In the genomic region with DNA sequence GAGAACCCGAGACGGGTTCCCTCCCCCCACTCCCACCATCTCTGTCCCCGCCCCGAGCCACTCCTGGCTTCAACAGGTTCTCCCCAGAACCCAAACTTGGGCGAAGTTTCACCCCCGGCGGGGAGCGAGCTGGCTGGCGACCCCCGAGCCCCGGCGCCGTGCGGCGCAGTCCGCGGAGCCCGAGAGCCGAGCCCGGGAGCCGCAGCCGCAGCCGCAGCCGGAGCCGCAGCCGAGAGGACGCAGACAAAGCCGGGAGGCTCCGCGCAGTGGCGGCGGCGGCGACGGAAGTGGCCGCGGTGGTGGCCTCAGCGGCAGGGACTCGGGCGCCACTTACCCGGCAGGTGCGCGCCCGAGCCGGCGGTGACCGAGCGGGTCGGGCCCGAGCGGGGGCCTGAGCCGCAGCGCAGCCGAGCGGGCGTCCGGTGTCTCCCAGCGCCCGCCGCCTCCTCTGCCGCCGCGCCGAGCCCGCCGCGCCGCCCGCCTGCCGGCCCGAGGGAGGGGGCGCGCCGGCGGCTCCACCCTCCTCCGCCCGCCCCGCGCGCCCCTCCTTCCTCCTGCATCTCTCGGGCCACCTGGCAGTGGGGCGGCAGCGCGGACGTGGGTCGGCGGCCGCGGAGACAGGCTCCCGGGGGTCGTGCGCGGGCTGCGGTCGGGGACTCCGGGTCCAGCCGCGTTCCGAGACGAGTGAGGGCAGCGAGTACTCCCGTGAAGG, we compare ENCODE assay signal across 3 cellular contexts.
TF ChIP-seq lines count a peak whose summit lies in the region.

A gene with protein sequence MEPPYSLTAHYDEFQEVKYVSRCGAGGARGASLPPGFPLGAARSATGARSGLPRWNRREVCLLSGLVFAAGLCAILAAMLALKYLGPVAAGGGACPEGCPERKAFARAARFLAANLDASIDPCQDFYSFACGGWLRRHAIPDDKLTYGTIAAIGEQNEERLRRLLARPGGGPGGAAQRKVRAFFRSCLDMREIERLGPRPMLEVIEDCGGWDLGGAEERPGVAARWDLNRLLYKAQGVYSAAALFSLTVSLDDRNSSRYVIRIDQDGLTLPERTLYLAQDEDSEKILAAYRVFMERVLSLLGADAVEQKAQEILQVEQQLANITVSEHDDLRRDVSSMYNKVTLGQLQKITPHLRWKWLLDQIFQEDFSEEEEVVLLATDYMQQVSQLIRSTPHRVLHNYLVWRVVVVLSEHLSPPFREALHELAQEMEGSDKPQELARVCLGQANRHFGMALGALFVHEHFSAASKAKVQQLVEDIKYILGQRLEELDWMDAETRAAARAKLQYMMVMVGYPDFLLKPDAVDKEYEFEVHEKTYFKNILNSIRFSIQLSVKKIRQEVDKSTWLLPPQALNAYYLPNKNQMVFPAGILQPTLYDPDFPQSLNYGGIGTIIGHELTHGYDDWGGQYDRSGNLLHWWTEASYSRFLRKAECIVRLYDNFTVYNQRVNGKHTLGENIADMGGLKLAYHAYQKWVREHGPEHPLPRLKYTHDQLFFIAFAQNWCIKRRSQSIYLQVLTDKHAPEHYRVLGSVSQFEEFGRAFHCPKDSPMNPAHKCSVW (minus strand): TSS at position 450 of the 712 bp plus-strand sequence. CDS start 1,181 bp downstream, outside the sequence.

TF ChIP-seq in HEK293T, 16 proteins besides CTCF, POLR2A, EP300 and RAD21:
- no peak for TF ChIP-seq SP1 (IDR thresholded peaks at IDR 0.05)
- no peak for TF ChIP-seq NFRKB (IDR thresholded peaks at IDR 0.05)
- TF ChIP-seq TARDBP (IDR thresholded peaks at IDR 0.05): no peak

TF ChIP-seq in GM12878, 131 proteins besides CTCF, POLR2A, EP300 and RAD21:
- TF ChIP-seq RB1 (IDR thresholded peaks at IDR 0.05; ENCODE audit: borderline replicate concordance) (no peak), SUZ12 (IDR thresholded peaks at IDR 0.05; ENCODE audit: unreplicated experiment) (peak; percentile 39)
TF ChIP-seq in GM12878: peak in this region for 1.

TF ChIP-seq in neural cell, 6 proteins besides CTCF, POLR2A, EP300 and RAD21:
- TF ChIP-seq, protein P1, sequence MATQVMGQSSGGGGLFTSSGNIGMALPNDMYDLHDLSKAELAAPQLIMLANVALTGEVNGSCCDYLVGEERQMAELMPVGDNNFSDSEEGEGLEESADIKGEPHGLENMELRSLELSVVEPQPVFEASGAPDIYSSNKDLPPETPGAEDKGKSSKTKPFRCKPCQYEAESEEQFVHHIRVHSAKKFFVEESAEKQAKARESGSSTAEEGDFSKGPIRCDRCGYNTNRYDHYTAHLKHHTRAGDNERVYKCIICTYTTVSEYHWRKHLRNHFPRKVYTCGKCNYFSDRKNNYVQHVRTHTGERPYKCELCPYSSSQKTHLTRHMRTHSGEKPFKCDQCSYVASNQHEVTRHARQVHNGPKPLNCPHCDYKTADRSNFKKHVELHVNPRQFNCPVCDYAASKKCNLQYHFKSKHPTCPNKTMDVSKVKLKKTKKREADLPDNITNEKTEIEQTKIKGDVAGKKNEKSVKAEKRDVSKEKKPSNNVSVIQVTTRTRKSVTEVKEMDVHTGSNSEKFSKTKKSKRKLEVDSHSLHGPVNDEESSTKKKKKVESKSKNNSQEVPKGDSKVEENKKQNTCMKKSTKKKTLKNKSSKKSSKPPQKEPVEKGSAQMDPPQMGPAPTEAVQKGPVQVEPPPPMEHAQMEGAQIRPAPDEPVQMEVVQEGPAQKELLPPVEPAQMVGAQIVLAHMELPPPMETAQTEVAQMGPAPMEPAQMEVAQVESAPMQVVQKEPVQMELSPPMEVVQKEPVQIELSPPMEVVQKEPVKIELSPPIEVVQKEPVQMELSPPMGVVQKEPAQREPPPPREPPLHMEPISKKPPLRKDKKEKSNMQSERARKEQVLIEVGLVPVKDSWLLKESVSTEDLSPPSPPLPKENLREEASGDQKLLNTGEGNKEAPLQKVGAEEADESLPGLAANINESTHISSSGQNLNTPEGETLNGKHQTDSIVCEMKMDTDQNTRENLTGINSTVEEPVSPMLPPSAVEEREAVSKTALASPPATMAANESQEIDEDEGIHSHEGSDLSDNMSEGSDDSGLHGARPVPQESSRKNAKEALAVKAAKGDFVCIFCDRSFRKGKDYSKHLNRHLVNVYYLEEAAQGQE (IDR thresholded peaks at IDR 0.05; ENCODE audit: borderline replicate concordance): no peak
- TF ChIP-seq POLR2AphosphoS5 (IDR thresholded peaks at IDR 0.05) (peak; percentile 19), EZH2 (IDR thresholded peaks at IDR 0.05; ENCODE audit: borderline replicate concordance, insufficient read depth, low read length, poor library complexity, severe bottlenecking) (no peak), SMC3 (conservative IDR thresholded peaks at IDR 0.05; ENCODE audit: poor library complexity) (peak; percentile 16), TAF1 (IDR thresholded peaks at IDR 0.05; ENCODE audit: low read depth) (no peak), MXI1 (conservative IDR thresholded peaks at IDR 0.05; ENCODE audit: poor library complexity, severe bottlenecking) (peak; percentile 9)
TF ChIP-seq in neural cell: peak in this region for 3.
